12 cellular contexts compared by ENCODE assay signal in the genomic region with DNA sequence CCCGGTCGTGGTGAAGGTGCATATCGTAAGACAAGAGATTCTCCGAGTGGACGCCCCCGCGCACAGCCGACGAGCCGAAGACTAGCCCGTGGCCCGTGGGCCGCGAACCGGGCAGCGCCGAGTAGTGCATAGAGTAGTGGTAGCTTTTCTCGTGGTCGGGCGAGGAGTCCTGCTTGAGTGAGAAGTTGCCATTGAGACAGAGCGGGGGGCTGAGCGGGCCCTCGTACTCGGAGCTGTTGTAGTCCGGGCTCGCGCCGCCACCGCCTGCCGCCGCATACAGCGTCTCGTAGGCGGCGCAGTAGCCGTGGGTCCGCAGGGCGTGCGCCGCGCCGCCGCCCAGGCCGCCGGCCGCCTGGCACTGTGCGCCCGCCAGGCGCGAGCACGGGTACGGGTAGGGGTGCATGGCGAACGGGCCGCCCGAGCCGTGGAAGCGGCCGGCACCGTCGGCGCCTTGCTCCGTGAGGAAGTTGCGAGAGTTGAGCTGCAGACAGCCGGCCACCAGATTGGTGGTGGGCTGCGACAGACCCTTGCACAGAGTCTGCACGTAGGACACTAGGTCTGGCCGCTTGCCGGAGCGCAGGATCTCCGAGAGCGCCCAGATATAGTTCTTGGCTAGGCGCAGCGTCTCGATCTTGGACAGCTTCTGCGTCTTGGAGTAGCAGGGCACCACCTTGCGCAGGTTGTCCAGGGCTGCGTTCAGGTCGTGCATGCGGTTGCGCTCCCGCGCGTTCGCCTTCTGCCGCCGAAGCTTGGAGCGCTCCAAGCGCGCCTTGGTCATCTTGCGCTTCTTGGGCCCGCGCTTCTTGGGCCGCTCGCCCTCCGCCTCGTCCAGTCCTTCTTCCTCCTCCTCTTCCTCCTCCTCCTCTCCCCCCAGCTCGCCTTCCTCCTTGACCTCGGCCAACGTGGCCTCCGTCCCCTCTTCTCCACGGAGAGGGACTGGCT. TPM values are rescaled to one million over a fixed set of nuclear protein-coding genes. Genes with fewer than 3 reads are reported as not detected.
DNase-seq lines count a peak whose midpoint lies in the region; ATAC-seq, FAIRE-seq and TF ChIP-seq lines count a peak whose summit lies in the region.
"Had no signal": no experiment of that assay in that cellular context is flagged by ENCODE, and none has a peak within 500 bp of the region (broad histone marks: within the 10 kb centered on the region; RNA-seq: fewer than 3 reads in every experiment).

No MANE protein-coding gene starts in this region.

- DNase-seq in activated naive CD4-positive, alpha-beta T cell treated with anti-CD3 and anti-CD28 coated beads for 36 hours, result no peak
- DNase-seq in activated naive CD8-positive, alpha-beta T cell treated with anti-CD3 and anti-CD28 coated beads for 36 hours, result no peak
- DNase-seq in keratinocyte (ENCODE audit: low read depth, low spot score) (no peak), thoracic aorta (ENCODE audit: low spot score) (no peak), NCI-H524 treated with DMSO at 0.1 percent for 48 hours (lab: John Stamatoyannopoulos, UW) (no peak)
- DNase-seq in activated naive CD4-positive, alpha-beta T cell treated with anti-CD3 and anti-CD28 coated beads, Interleukin-2, amount 10 ng/mL, durations not matched to agents 7 days and 5 days, result no peak
- DNase-seq: activated CD4-positive, alpha-beta T cell treated with anti-CD3 and anti-CD28 coated beads, Interleukin-2, amount 50 U/mL, for 1 hour; DMS 273 treated with DMSO at 0.1 percent for 48 hours; NCI-H774 had no signal

- H3K4me2 ChIP-seq in keratinocyte (ENCODE audit: control insufficient read depth, extremely low read depth, insufficient read depth, low read depth, low read length), result peak overlapping the region; percentile 62

- no peak overlapping the region for H3K27ac Mint-ChIP-seq in activated naive CD4-positive, alpha-beta T cell treated with anti-CD3 and anti-CD28 coated beads, Interleukin-2, amount 50 U/mL, for 24 hours
- H3K27ac Mint-ChIP-seq in activated naive CD4-positive, alpha-beta T cell treated with anti-CD3 and anti-CD28 coated beads for 36 hours, result no peak overlapping the region
- no peak overlapping the region for H3K27ac Mint-ChIP-seq in activated naive CD8-positive, alpha-beta T cell treated with anti-CD3 and anti-CD28 coated beads for 36 hours
- no peak overlapping the region for H3K27ac Mint-ChIP-seq in activated naive CD4-positive, alpha-beta T cell treated with anti-CD3 and anti-CD28 coated beads, Interleukin-2, amount 10 ng/mL, durations not matched to agents 7 days and 5 days

- H3K9me3 Mint-ChIP-seq in activated naive CD4-positive, alpha-beta T cell treated with anti-CD3 and anti-CD28 coated beads, Interleukin-2, amount 50 U/mL, for 24 hours, result no peaks in the 10 kb centered on the region
- H3K9me3 Mint-ChIP-seq in activated naive CD4-positive, alpha-beta T cell treated with anti-CD3 and anti-CD28 coated beads for 36 hours, result no peaks in the 10 kb centered on the region
- H3K9me3 Mint-ChIP-seq in activated naive CD8-positive, alpha-beta T cell treated with anti-CD3 and anti-CD28 coated beads for 36 hours, result no peaks in the 10 kb centered on the region
- H3K9me3 Mint-ChIP-seq in activated naive CD4-positive, alpha-beta T cell treated with anti-CD3 and anti-CD28 coated beads, Interleukin-2, amount 10 ng/mL, durations not matched to agents 7 days and 5 days, result no peaks in the 10 kb centered on the region

- no peak overlapping the region for H2AFZ ChIP-seq in keratinocyte (ENCODE audit: control insufficient read depth, low read length)

- peaks cover 16% of the 10 kb centered on the region for H3K4me1 Mint-ChIP-seq in activated naive CD4-positive, alpha-beta T cell treated with anti-CD3 and anti-CD28 coated beads, Interleukin-2, amount 50 U/mL, for 24 hours
- H3K4me1 Mint-ChIP-seq in activated naive CD4-positive, alpha-beta T cell treated with anti-CD3 and anti-CD28 coated beads for 36 hours (ENCODE audit: low read depth), result peaks cover 19% of the 10 kb centered on the region
- H3K4me1 Mint-ChIP-seq in activated naive CD8-positive, alpha-beta T cell treated with anti-CD3 and anti-CD28 coated beads for 36 hours, result peaks cover 14% of the 10 kb centered on the region
- H3K4me1 Mint-ChIP-seq in activated naive CD4-positive, alpha-beta T cell treated with anti-CD3 and anti-CD28 coated beads, Interleukin-2, amount 10 ng/mL, durations not matched to agents 7 days and 5 days, result peaks cover 20% of the 10 kb centered on the region

- H3K27ac ChIP-seq in keratinocyte (ENCODE audit: control insufficient read depth, insufficient read depth, low read length) (no peak overlapping the region), thoracic aorta (peak overlapping the region in 1 of 2 donors; percentile 27)

- H3K27me3 ChIP-seq in keratinocyte (ENCODE audit: control insufficient read depth, extremely low read depth, insufficient read depth, low read length) (peaks cover 83% of the 10 kb centered on the region), thoracic aorta (replicated peaks; ENCODE audit: insufficient read depth) (peaks cover 53% of the 10 kb centered on the region)

- ATAC-seq in thoracic aorta (ENCODE audit: insufficient number of reproducible peaks, low FRiP score, low read depth), result no peak
- ATAC-seq in HG02763 (IDR thresholded peaks at IDR 0.05; ENCODE audit: unreplicated experiment), result no peak

- H3K9me3 ChIP-seq in keratinocyte (ENCODE audit: control insufficient read depth, low read depth, low read length) (no peaks in the 10 kb centered on the region), thoracic aorta (no peaks in the 10 kb centered on the region)

- CTCF ChIA-PET in activated naive CD4-positive, alpha-beta T cell treated with anti-CD3 and anti-CD28 coated beads for 36 hours (lab: Charles Lee), result interaction anchor here (0.6 to 0.8 kb wide), 2 partner anchors 16 to 57 kb away, joined by 3 to 4 read pairs; no protein-coding TSS in a partner anchor
- CTCF ChIA-PET in activated naive CD4-positive, alpha-beta T cell treated with anti-CD3 and anti-CD28 coated beads, Interleukin-2, amount 10 ng/mL, durations not matched to agents 7 days and 5 days (lab: Charles Lee), result interaction anchor here (0.6 kb wide), 1 partner anchor 452 kb away, joined by 3 read pairs; no protein-coding TSS in a partner anchor

- intact Hi-C loops in activated naive CD4-positive, alpha-beta T cell treated with anti-CD3 and anti-CD28 coated beads for 36 hours (cut with micrococcal nuclease), result no loop called here

- TF ChIP-seq CTCF in keratinocyte (optimal IDR thresholded peaks at IDR 0.05 in 1 of 3, IDR thresholded peaks at IDR 0.05 in 1 of 3, conservative IDR thresholded peaks at IDR 0.05 in 1 of 3; ENCODE audit: extremely low read depth in 1 of 3, insufficient read depth in 2 of 3, low read length in 3 of 3) (peak in 1 of 3 experiments; percentile 16), thoracic aorta (IDR thresholded peaks at IDR 0.05) (no peak)

- H4K20me1 ChIP-seq in keratinocyte (ENCODE audit: control insufficient read depth, extremely low read depth, insufficient read depth, low read length), result peaks cover 2% of the 10 kb centered on the region

- dilution Hi-C loops in keratinocyte (cut with MboI; ENCODE audit: extremely low pct_ligation_motif_present, low sequenced_read_pairs), result no loop called here

- H3K9ac ChIP-seq in keratinocyte (ENCODE audit: control insufficient read depth, extremely low read depth, insufficient read depth, low read length), result no peak overlapping the region

- H3K27me3 Mint-ChIP-seq in activated naive CD4-positive, alpha-beta T cell treated with anti-CD3 and anti-CD28 coated beads, Interleukin-2, amount 50 U/mL, for 24 hours, result peaks cover 47% of the 10 kb centered on the region
- peaks cover 65% of the 10 kb centered on the region for H3K27me3 Mint-ChIP-seq in activated naive CD4-positive, alpha-beta T cell treated with anti-CD3 and anti-CD28 coated beads for 36 hours (ENCODE audit: low read depth)
- peaks cover 87% of the 10 kb centered on the region for H3K27me3 Mint-ChIP-seq in activated naive CD8-positive, alpha-beta T cell treated with anti-CD3 and anti-CD28 coated beads for 36 hours
- peaks cover 99% of the 10 kb centered on the region for H3K27me3 Mint-ChIP-seq in activated naive CD4-positive, alpha-beta T cell treated with anti-CD3 and anti-CD28 coated beads, Interleukin-2, amount 10 ng/mL, durations not matched to agents 7 days and 5 days

- H3K36me3 Mint-ChIP-seq in activated naive CD4-positive, alpha-beta T cell treated with anti-CD3 and anti-CD28 coated beads, Interleukin-2, amount 50 U/mL, for 24 hours, result no peaks in the 10 kb centered on the region
- no peaks in the 10 kb centered on the region for H3K36me3 Mint-ChIP-seq in activated naive CD4-positive, alpha-beta T cell treated with anti-CD3 and anti-CD28 coated beads for 36 hours (ENCODE audit: low read depth)
- H3K36me3 Mint-ChIP-seq in activated naive CD8-positive, alpha-beta T cell treated with anti-CD3 and anti-CD28 coated beads for 36 hours, result no peaks in the 10 kb centered on the region
- H3K36me3 Mint-ChIP-seq in activated naive CD4-positive, alpha-beta T cell treated with anti-CD3 and anti-CD28 coated beads, Interleukin-2, amount 10 ng/mL, durations not matched to agents 7 days and 5 days, result no peaks in the 10 kb centered on the region

- H3K9me1 ChIP-seq in keratinocyte (ENCODE audit: control insufficient read depth, extremely low read depth, insufficient read depth, low read length), result no peaks in the 10 kb centered on the region

- FAIRE-seq in keratinocyte (lab: Jason Lieb, UNC), result no peak

- H3K4me1 ChIP-seq in keratinocyte (ENCODE audit: control insufficient read depth, extremely low read depth, insufficient read depth, low read length), result peaks cover 30% of the 10 kb centered on the region
- H3K4me1 ChIP-seq in thoracic aorta (ENCODE audit: control insufficient read depth in 1 of 2, low read depth in 2 of 2), result peaks cover 12 to 29% of the 10 kb centered on the region in 2 donors

- peak overlapping the region; percentile 27 to 65 (median 32) for H3K4me3 ChIP-seq in keratinocyte (ENCODE audit: control insufficient read depth in 2 of 3, extremely low read depth in 1 of 3, insufficient read depth in 2 of 3, low read depth in 1 of 3, low read length in 3 of 3)
- peak overlapping the region; percentile 39 for H3K4me3 ChIP-seq in thoracic aorta

- H3K79me2 ChIP-seq in keratinocyte (ENCODE audit: control insufficient read depth, insufficient read depth, low read length), result no peaks in the 10 kb centered on the region

- H3K36me3 ChIP-seq in keratinocyte (ENCODE audit: control insufficient read depth in 2 of 2, extremely low read depth in 1 of 2, insufficient read depth in 2 of 2, low read length in 2 of 2) (no peaks in the 10 kb centered on the region), thoracic aorta (no peaks in the 10 kb centered on the region)

- H3K4me3 Mint-ChIP-seq in activated naive CD4-positive, alpha-beta T cell treated with anti-CD3 and anti-CD28 coated beads, Interleukin-2, amount 50 U/mL, for 24 hours, result peak overlapping the region; percentile 55
- no peak overlapping the region for H3K4me3 Mint-ChIP-seq in activated naive CD4-positive, alpha-beta T cell treated with anti-CD3 and anti-CD28 coated beads for 36 hours
- H3K4me3 Mint-ChIP-seq in activated naive CD8-positive, alpha-beta T cell treated with anti-CD3 and anti-CD28 coated beads for 36 hours, result peak overlapping the region; percentile 25
- no peak overlapping the region for H3K4me3 Mint-ChIP-seq in activated naive CD4-positive, alpha-beta T cell treated with anti-CD3 and anti-CD28 coated beads, Interleukin-2, amount 10 ng/mL, durations not matched to agents 7 days and 5 days

RNA-seq across cellular contexts. Expression of a gene that starts 2.0 kb away (rescaled TPM):
- not detected for total RNA-seq in activated naive CD4-positive, alpha-beta T cell treated with anti-CD3 and anti-CD28 coated beads for 36 hours
- total RNA-seq in activated naive CD8-positive, alpha-beta T cell treated with anti-CD3 and anti-CD28 coated beads for 36 hours, result not detected
- not detected in 3 replicates for polyA plus RNA-seq in keratinocyte
- polyA plus RNA-seq in keratinocyte (2011; ENCODE audit: low read depth), result not detected
- polyA plus RNA-seq in keratinocyte (2011; cell fraction: cytosol; rRNA removed), result not detected in 2 replicates
- not detected in 2 replicates for polyA plus RNA-seq in keratinocyte (2011; cell fraction: nucleus; rRNA removed)
- 0.04 and 0.07 TPM in 2 replicates for polyA plus RNA-seq in keratinocyte (2012; ENCODE audit: low replicate concordance)
- not detected in 3 replicates for polyA minus RNA-seq in keratinocyte
- not detected for polyA minus RNA-seq in keratinocyte (2011; cell fraction: cytosol; rRNA and poly(A)+ RNA removed)
- not detected in 2 replicates for polyA minus RNA-seq in keratinocyte (2011; cell fraction: nucleus; rRNA and poly(A)+ RNA removed)
- not detected for total RNA-seq in thoracic aorta

RNA-seq across cellular contexts. Expression of a gene that starts 21.0 kb away (rescaled TPM):
- under 1 TPM in 1 of 2 experiments, not detected in 1; 0.14 TPM for total RNA-seq in activated naive CD4-positive, alpha-beta T cell treated with anti-CD3 and anti-CD28 coated beads for 36 hours
- not detected for total RNA-seq in activated naive CD8-positive, alpha-beta T cell treated with anti-CD3 and anti-CD28 coated beads for 36 hours
- 0.14 to 0.35 TPM (median 0.18 TPM) in 3 replicates for polyA plus RNA-seq in keratinocyte
- not detected for polyA plus RNA-seq in keratinocyte (2011; ENCODE audit: low read depth)
- 0.19 and 0.27 TPM in 2 replicates for polyA plus RNA-seq in keratinocyte (2011; cell fraction: cytosol; rRNA removed)
- polyA plus RNA-seq in keratinocyte (2011; cell fraction: nucleus; rRNA removed), result 0.11 and 0.15 TPM in 2 replicates
- polyA plus RNA-seq in keratinocyte (2012; ENCODE audit: low replicate concordance), result 0.21 TPM in 1 of 2 replicates, not detected in the other
- polyA minus RNA-seq in keratinocyte, result 0.13 to 0.33 TPM (median 0.19 TPM) in 3 replicates
- polyA minus RNA-seq in keratinocyte (2011; cell fraction: cytosol; rRNA and poly(A)+ RNA removed), result not detected
- not detected in 2 replicates for polyA minus RNA-seq in keratinocyte (2011; cell fraction: nucleus; rRNA and poly(A)+ RNA removed)
- 1 to 10 TPM in 1 of 2 donors, under 1 TPM in 1; 0.27 to 2.1 TPM for total RNA-seq in thoracic aorta
- total RNA-seq: mononuclear cell had no signal

RNA-seq across cellular contexts. Expression of a gene that starts 31.2 kb away (rescaled TPM):
- 10 to 100 TPM; 56.1 to 56.8 TPM for total RNA-seq in activated naive CD4-positive, alpha-beta T cell treated with anti-CD3 and anti-CD28 coated beads for 36 hours
- 10 to 100 TPM; 47.9 to 53.2 TPM for total RNA-seq in activated naive CD8-positive, alpha-beta T cell treated with anti-CD3 and anti-CD28 coated beads for 36 hours
- polyA plus RNA-seq in keratinocyte, result 29.0 to 39.6 TPM (median 33.9 TPM) in 3 replicates
- polyA plus RNA-seq in keratinocyte (2011; ENCODE audit: low read depth), result 25.9 TPM
- polyA plus RNA-seq in keratinocyte (2011; cell fraction: cytosol; rRNA removed), result 25.5 and 26.6 TPM in 2 replicates
- 57.2 and 70.3 TPM in 2 replicates for polyA plus RNA-seq in keratinocyte (2011; cell fraction: nucleus; rRNA removed)
- polyA plus RNA-seq in keratinocyte (2012; ENCODE audit: low replicate concordance), result 31.2 and 36.8 TPM in 2 replicates
- 32.4 to 42.2 TPM (median 41.6 TPM) in 3 replicates for polyA minus RNA-seq in keratinocyte
- polyA minus RNA-seq in keratinocyte (2011; cell fraction: cytosol; rRNA and poly(A)+ RNA removed), result 29.2 TPM
- 18.5 and 20.1 TPM in 2 replicates for polyA minus RNA-seq in keratinocyte (2011; cell fraction: nucleus; rRNA and poly(A)+ RNA removed)
- 10 to 100 TPM; 52.5 to 67.7 TPM for total RNA-seq in thoracic aorta

RNA-seq across cellular contexts. Expression of a gene that starts 59.4 kb away (rescaled TPM):
- total RNA-seq in activated naive CD4-positive, alpha-beta T cell treated with anti-CD3 and anti-CD28 coated beads for 36 hours, result 1 to 10 TPM in 1 of 2 experiments, under 1 TPM in 1; 0.74 to 1.1 TPM
- total RNA-seq in activated naive CD8-positive, alpha-beta T cell treated with anti-CD3 and anti-CD28 coated beads for 36 hours, result under 1 TPM; 0.78 to 0.89 TPM
- 0.06 to 0.26 TPM (median 0.20 TPM) in 3 replicates for polyA plus RNA-seq in keratinocyte
- polyA plus RNA-seq in keratinocyte (2011; ENCODE audit: low read depth), result 0.20 TPM
- 0.06 and 0.13 TPM in 2 replicates for polyA plus RNA-seq in keratinocyte (2011; cell fraction: cytosol; rRNA removed)
- 0.70 and 1.1 TPM in 2 replicates for polyA plus RNA-seq in keratinocyte (2011; cell fraction: nucleus; rRNA removed)
- polyA plus RNA-seq in keratinocyte (2012; ENCODE audit: low replicate concordance), result 0.16 and 0.62 TPM in 2 replicates
- 0.36 to 0.79 TPM in 2 of 3 replicates, not detected in the other for polyA minus RNA-seq in keratinocyte
- not detected for polyA minus RNA-seq in keratinocyte (2011; cell fraction: cytosol; rRNA and poly(A)+ RNA removed)
- polyA minus RNA-seq in keratinocyte (2011; cell fraction: nucleus; rRNA and poly(A)+ RNA removed), result 0.42 TPM in 1 of 2 replicates, not detected in the other
- total RNA-seq in thoracic aorta, result 10 to 100 TPM in 1 of 2 donors, 1 to 10 TPM in 1; 6.4 to 16.9 TPM

Comparison
In these comparisons a context has a peak if more than half of its experiments do, and no peak if none do; other contexts are left out.
1. H3K4me3 Mint-ChIP-seq: peak in activated naive CD4-positive, alpha-beta T cell treated with anti-CD3 and anti-CD28 coated beads, Interleukin-2, amount 50 U/mL, for 24 hours (single experiment) and activated naive CD8-positive, alpha-beta T cell treated with anti-CD3 and anti-CD28 coated beads for 36 hours (single experiment); none in activated naive CD4-positive, alpha-beta T cell treated with anti-CD3 and anti-CD28 coated beads for 36 hours (single experiment) and activated naive CD4-positive, alpha-beta T cell treated with anti-CD3 and anti-CD28 coated beads, Interleukin-2, amount 10 ng/mL, durations not matched to agents 7 days and 5 days (single experiment).